ENCODE assay signal across 8 cellular contexts in the genomic region with DNA sequence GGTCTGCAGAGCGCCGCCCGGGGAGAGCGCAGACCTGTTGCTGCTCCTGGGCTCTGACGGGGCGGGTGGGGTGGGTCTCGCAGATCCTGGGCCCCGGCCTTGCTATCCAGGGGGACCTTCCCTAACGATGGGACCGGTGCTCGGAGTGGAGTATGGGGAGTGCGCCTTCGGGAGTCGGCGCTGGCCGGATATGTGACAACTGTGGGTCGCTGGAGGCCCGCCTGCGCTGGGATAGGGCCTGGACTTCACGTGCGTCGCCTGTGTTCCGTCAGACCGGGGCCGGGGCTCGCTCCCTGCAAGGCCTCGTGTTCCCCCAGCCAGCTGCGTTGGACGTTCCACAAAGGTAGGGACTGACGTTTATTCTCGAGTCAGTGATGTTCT. TPM values are rescaled to one million over a fixed set of nuclear protein-coding genes. Genes with fewer than 3 reads are reported as not detected.
DNase-seq lines count a peak whose midpoint lies in the region; ATAC-seq and TF ChIP-seq lines count a peak whose summit lies in the region.

No MANE protein-coding gene starts in this region.

- CTCF ChIA-PET in MCF 10A (lab: Yijun Ruan, JAX) (interaction anchor here (0.9 kb wide), 1 partner anchor 84 kb away, joined by 4 read pairs; no protein-coding TSS in a partner anchor), mammary epithelial cell (lab: Charles Lee; ENCODE audit: low non-redundant PET) (no interaction called here), Panc1 (lab: Charles Lee) (no interaction called here)

- H3K27ac ChIP-seq in mammary epithelial cell (ENCODE audit: insufficient read depth, low read depth, low read length) (no peak overlapping the region), Panc1 (ENCODE audit: low read length) (no peak overlapping the region), liver (ENCODE audit: low read depth in 1 of 2, low read length in 2 of 2) (peak overlapping the region; percentile 37 to 76)

- H3K27me3 Mint-ChIP-seq in MCF 10A (ENCODE audit: insufficient read depth, unreplicated experiment) = no peaks in the 10 kb centered on the region
- no peaks in the 10 kb centered on the region for H3K27me3 Mint-ChIP-seq in chondrocyte (ENCODE audit: low read depth)

- H3K4me2 ChIP-seq in mammary epithelial cell (ENCODE audit: insufficient read depth, low read depth, low read length) = no peak overlapping the region

- H3K4me3 ChIP-seq in mammary epithelial cell (replicated peaks in 1 of 3; ENCODE audit: insufficient read depth in 1 of 3, low read depth in 2 of 3, low read length in 3 of 3) (peak overlapping the region in 1 of 3 experiments; percentile 32), Panc1 (ENCODE audit: low read depth in 2 of 2, low read length in 2 of 2) (peak overlapping the region; percentile 47 to 56), liver (ENCODE audit: low read depth in 1 of 3, low read length in 3 of 3) (peak overlapping the region; percentile 63 to 84 (median 68))

- H3K9me3 Mint-ChIP-seq in MCF 10A (ENCODE audit: unreplicated experiment) (no peaks in the 10 kb centered on the region), chondrocyte (ENCODE audit: low read depth) (peaks cover 4% of the 10 kb centered on the region)

- BruUV-seq in MCF 10A (replicated peaks; lab: Mats Ljungman, UMichigan) (no TSS peak), mammary epithelial cell (replicated peaks; lab: Mats Ljungman, UMichigan) (no TSS peak), Panc1 (replicated peaks; lab: Mats Ljungman, UMichigan) (no TSS peak)

- in situ Hi-C loops in mammary epithelial cell (cut with MboI; ENCODE audit: low sequenced_read_pairs in 2 of 2) (no loop called here), Panc1 (cut with HindIII; ENCODE audit: low pct_unique_long_range_greater_than_20kb, low sequenced_read_pairs) (no loop called here)

- intact Hi-C loops in MCF 10A (cut with micrococcal nuclease) = no loop called here
- intact Hi-C loops in mammary epithelial cell (cut with micrococcal nuclease) = loop anchor here (10.0 kb wide), 2 partner anchors 99 to 319 kb away; partner anchors contain the start of gene SHROOM2
- intact Hi-C loops in Panc1 (cut with micrococcal nuclease; ENCODE audit: unreplicated experiment) = no loop called here

- ATAC-seq in Panc1 = 0 out of 2 replicates have a peak, but pooled peaks have one; percentile 18
- no peak for ATAC-seq in HG02938 (IDR thresholded peaks at IDR 0.05; ENCODE audit: unreplicated experiment)
- ATAC-seq in activated CD4-positive, CD25-positive, alpha-beta regulatory T cell treated with anti-CD3 and anti-CD28 coated beads, Interleukin-2, amount 50 U/mL, for 24 hours = no peak

- H3K27ac Mint-ChIP-seq in MCF 10A (ENCODE audit: low read depth, unreplicated experiment) (no peak overlapping the region), chondrocyte (ENCODE audit: unreplicated experiment) (peak overlapping the region; percentile 51)

- H2AFZ ChIP-seq in mammary epithelial cell (ENCODE audit: low read depth, low read length) = no peak overlapping the region

- H3K4me1 ChIP-seq in mammary epithelial cell (ENCODE audit: insufficient read depth, low read length) (no peaks in the 10 kb centered on the region), Panc1 (ENCODE audit: control insufficient read depth, insufficient read depth, low read length) (peaks cover 9% of the 10 kb centered on the region), liver (ENCODE audit: control insufficient read depth in 4 of 4, insufficient read depth in 4 of 4, low read length in 3 of 4) (peaks cover 2 to 42% (median 36%) of the 10 kb centered on the region in 4 donors)

- dilution Hi-C loops in mammary epithelial cell (cut with HindIII; ENCODE audit: low sequenced_read_pairs) = no loop called here

- H3K27me3 ChIP-seq in mammary epithelial cell (ENCODE audit: insufficient read depth, low read length) (peaks cover 11% of the 10 kb centered on the region), Panc1 (ENCODE audit: control insufficient read depth, insufficient read depth, low read length) (no peaks in the 10 kb centered on the region), liver (ENCODE audit: control insufficient read depth in 4 of 4, insufficient read depth in 4 of 4, low read length in 3 of 4) (no peaks in the 10 kb centered on the region)

- WGBS in mammary epithelial cell (ENCODE audit: low coverage, missing lambda C conversion rate) = 12% methylated on average over 10 of the region's 31 CpGs
- 2% methylated on average over 31 of the region's 31 CpGs for WGBS in liver

- TF ChIP-seq CTCF in MCF 10A (IDR thresholded peaks at IDR 0.05; ENCODE audit: unreplicated experiment) (no peak), mammary epithelial cell (conservative IDR thresholded peaks at IDR 0.05 in 1 of 2, IDR thresholded peaks at IDR 0.05 in 1 of 2; ENCODE audit: extremely low read depth in 1 of 2, insufficient read depth in 1 of 2, low read depth in 1 of 2, low read length in 2 of 2) (no peak), Panc1 (IDR thresholded peaks at IDR 0.05) (no peak), chondrocyte (IDR thresholded peaks at IDR 0.05) (no peak), liver (IDR thresholded peaks at IDR 0.05; ENCODE audit: low read depth, low read length, missing input control) (no peak)

- no peak for TF ChIP-seq RAD21 in liver (IDR thresholded peaks at IDR 0.05)

- no peaks in the 10 kb centered on the region for H4K20me1 ChIP-seq in mammary epithelial cell (ENCODE audit: insufficient read depth, low read length)

- H3K4me3 Mint-ChIP-seq in MCF 10A (ENCODE audit: unreplicated experiment) (peak overlapping the region; percentile 58), chondrocyte (ENCODE audit: unreplicated experiment) (peak overlapping the region; percentile 65)

- H3K9ac ChIP-seq in mammary epithelial cell (ENCODE audit: insufficient read depth, low read length) (no peak overlapping the region), liver (ENCODE audit: low read depth in 1 of 2, low read length in 2 of 2) (peak overlapping the region; percentile 25 to 31)

- H3K9me3 ChIP-seq in mammary epithelial cell (replicated peaks; ENCODE audit: insufficient read depth, low read length) = no peaks in the 10 kb centered on the region
- H3K9me3 ChIP-seq in Panc1 (ENCODE audit: control insufficient read depth, insufficient read depth, low read depth, low read length) = no peaks in the 10 kb centered on the region
- H3K9me3 ChIP-seq in liver (ENCODE audit: control insufficient read depth in 4 of 4, low read length in 3 of 4) = no peaks in the 10 kb centered on the region

- H3K79me2 ChIP-seq in mammary epithelial cell (ENCODE audit: insufficient read depth, low read length) = no peaks in the 10 kb centered on the region

- no peaks in the 10 kb centered on the region for H3K36me3 ChIP-seq in mammary epithelial cell (ENCODE audit: insufficient read depth, low read length)
- no peaks in the 10 kb centered on the region for H3K36me3 ChIP-seq in Panc1 (ENCODE audit: control insufficient read depth, insufficient read depth, low read length)
- no peaks in the 10 kb centered on the region for H3K36me3 ChIP-seq in liver (ENCODE audit: control insufficient read depth in 4 of 4, insufficient read depth in 3 of 4, low read depth in 1 of 4, low read length in 3 of 4)

- POLR2A ChIA-PET in MCF 10A (lab: Yijun Ruan, JAX) = no interaction called here
- POLR2A ChIA-PET in Panc1 (lab: Charles Lee) = no interaction called here

- DNase-seq in MCF 10A (ENCODE audit: unreplicated experiment) = no peak
- DNase-seq in mammary epithelial cell = no peak
- DNase-seq in Panc1 (ENCODE audit: low read depth, low spot score) = no peak
- no peak for DNase-seq in chondrocyte (ENCODE audit: low spot score)
- DNase-seq in stimulated activated naive CD4-positive, alpha-beta T cell treated with Interleukin-2 at 50 U/mL for 16 hours (lab: John Stamatoyannopoulos, UW) = peak; percentile 18

- H3K4me1 Mint-ChIP-seq in MCF 10A (ENCODE audit: insufficient read depth, unreplicated experiment) (peaks cover 14% of the 10 kb centered on the region), chondrocyte (ENCODE audit: low read depth) (peaks cover 42% of the 10 kb centered on the region)

- H3K36me3 Mint-ChIP-seq in MCF 10A (ENCODE audit: insufficient read depth, unreplicated experiment) = peaks cover 12% of the 10 kb centered on the region
- no peaks in the 10 kb centered on the region for H3K36me3 Mint-ChIP-seq in chondrocyte (ENCODE audit: low read depth)

TF ChIP-seq in liver, 16 proteins besides CTCF, POLR2A, EP300 and RAD21 (continues in another document):
- TF ChIP-seq TAF1 (conservative IDR thresholded peaks at IDR 0.05) (no peak), HNF4G (IDR thresholded peaks at IDR 0.05) (no peak), EGR1 (IDR thresholded peaks at IDR 0.05; ENCODE audit: low read depth in 2 of 2) (no peak), HNF4A (conservative IDR thresholded peaks at IDR 0.05) (no peak), ATF3 (IDR thresholded peaks at IDR 0.05) (no peak), NR2F2 (IDR thresholded peaks at IDR 0.05) (no peak), ZBTB33 (IDR thresholded peaks at IDR 0.05) (no peak), JUND (IDR thresholded peaks at IDR 0.05) (no peak)

RNA-seq across cellular contexts. Expression of gene TBL1X, which starts 1.2 kb away (rescaled TPM):
- total RNA-seq in MCF 10A (2022) (15.0 and 21.7 TPM in 2 replicates), mammary epithelial cell (1 to 10 TPM; 5.5 to 7.2 TPM), Panc1 (2021; ENCODE audit: unreplicated experiment) (14.6 TPM), chondrocyte (14.5 to 24.6 TPM (median 21.4 TPM) in 3 replicates), liver (10 to 100 TPM; 11.2 to 15.1 TPM)
- polyA plus RNA-seq in mammary epithelial cell (0.27 TPM), liver (10 to 100 TPM; 11.3 to 12.3 TPM)
- not detected for polyA minus RNA-seq in mammary epithelial cell
- 12.2 TPM for polyA plus RNA-seq in Panc1 (2012; ENCODE audit: insufficient read length)

Comparison
In these comparisons a context has a peak if more than half of its experiments do, and no peak if none do; other contexts are left out.
1. H3K27ac ChIP-seq: peak in liver (2 of 2); none in mammary epithelial cell (single experiment) and Panc1 (single experiment).